Comparison of ENCODE assay signal across 4 cellular contexts in genomic region chr19:50353487-50353880, GRCh38. TPM values are rescaled to one million over a fixed set of nuclear protein-coding genes. Genes with fewer than 3 reads are reported as not detected.
"Had no signal": no experiment of that assay in that cellular context is flagged by ENCODE, and none has a peak within 500 bp of the region (broad histone marks: within the 10 kb centered on the region; RNA-seq: fewer than 3 reads in every experiment).

No MANE protein-coding gene starts in this region.

RNA-seq across cellular contexts. Expression of gene NAPSA, which starts 12.0 kb away (rescaled TPM):
- total RNA-seq: NCI-H460 had no signal

RNA-seq across cellular contexts. Expression of gene KCNC3, which starts 24.3 kb away (rescaled TPM):
- total RNA-seq: LHCN-M2, M059J, MCF 10A had no signal
